In genomic region chr17:46772879-46773620, GRCh38 we compare ENCODE assay signal across 8 cellular contexts. TPM values are rescaled to one million over a fixed set of nuclear protein-coding genes. Genes with fewer than 3 reads are reported as not detected.
A peak's percentile ranks its signal among the peaks of the same experiment; 100 is the strongest.
DNase-seq lines count a peak whose midpoint lies in the region; TF ChIP-seq lines count a peak whose summit lies in the region.

No MANE protein-coding gene starts in this region.

- no peaks in the 10 kb centered on the region for H3K36me3 Mint-ChIP-seq in MCF 10A (ENCODE audit: insufficient read depth, unreplicated experiment)
- no peaks in the 10 kb centered on the region for H3K36me3 Mint-ChIP-seq in type B pancreatic cell

- POLR2A ChIA-PET in MCF 10A (lab: Yijun Ruan, JAX), result no interaction called here
- POLR2A ChIA-PET in PC-9 (lab: Charles Lee; ENCODE audit: unreplicated experiment), result interaction anchor here (0.7 to 1.0 kb wide), 2 partner anchors 46 to 652 kb away, joined by 6 to 7 read pairs; no protein-coding TSS in a partner anchor

- H3K27ac ChIP-seq in breast epithelium (no peak overlapping the region), PC-9 (peak overlapping the region; percentile 80), iPS-18a (ENCODE audit: low read length) (no peak overlapping the region)

- BruUV-seq in MCF 10A (replicated peaks; lab: Mats Ljungman, UMichigan) (no TSS peak), PC-9 (replicated peaks; lab: Mats Ljungman, UMichigan) (no TSS peak)

- no peak overlapping the region for H3K9ac ChIP-seq in iPS-18a (ENCODE audit: low read length)

- no peaks in the 10 kb centered on the region for H3K27me3 Mint-ChIP-seq in MCF 10A (ENCODE audit: insufficient read depth, unreplicated experiment)
- H3K27me3 Mint-ChIP-seq in type B pancreatic cell, result peaks cover 4% of the 10 kb centered on the region

- H3K27ac Mint-ChIP-seq in MCF 10A (ENCODE audit: low read depth, unreplicated experiment) (no peak overlapping the region), type B pancreatic cell (no peak overlapping the region)

- peaks cover 23% of the 10 kb centered on the region for H3K79me2 ChIP-seq in PC-9 (ENCODE audit: low read depth)

- no peaks in the 10 kb centered on the region for H4K20me1 ChIP-seq in PC-9 (ENCODE audit: insufficient read depth)

- H3K36me3 ChIP-seq in breast epithelium, result no peaks in the 10 kb centered on the region
- H3K36me3 ChIP-seq in PC-9 (ENCODE audit: low read depth), result no peaks in the 10 kb centered on the region
- H3K36me3 ChIP-seq in iPS-18a (ENCODE audit: control insufficient read depth, low read depth, low read length), result no peaks in the 10 kb centered on the region

- no peaks in the 10 kb centered on the region for H3K9me3 ChIP-seq in breast epithelium
- no peaks in the 10 kb centered on the region for H3K9me3 ChIP-seq in PC-9 (ENCODE audit: insufficient read depth, low read depth)
- no peaks in the 10 kb centered on the region for H3K9me3 ChIP-seq in iPS-18a (ENCODE audit: control insufficient read depth, low read depth, low read length)

- no peaks in the 10 kb centered on the region for H3K4me1 ChIP-seq in breast epithelium
- H3K4me1 ChIP-seq in PC-9 (replicated peaks; ENCODE audit: insufficient read depth), result peaks cover 28% of the 10 kb centered on the region
- peaks cover 23% of the 10 kb centered on the region for H3K4me1 ChIP-seq in iPS-18a (ENCODE audit: control insufficient read depth, low read depth, low read length)

- CTCF ChIA-PET in MCF 10A (lab: Yijun Ruan, JAX), result no interaction called here
- CTCF ChIA-PET in PC-9 (lab: Charles Lee), result no interaction called here

- H2AFZ ChIP-seq in PC-9, result no peak overlapping the region

- H3K4me3 ChIP-seq in breast epithelium, result no peak overlapping the region
- peak overlapping the region; percentile 75; the same call in 1 of the 2 replicates for H3K4me3 ChIP-seq in PC-9
- H3K4me3 ChIP-seq in iPS-18a (ENCODE audit: low read length), result peak overlapping the region; percentile 57
- H3K4me3 ChIP-seq in foreskin fibroblast (ENCODE audit: low read depth in 1 of 2, low read length in 2 of 2), result no peak overlapping the region

- H3K9me3 Mint-ChIP-seq in MCF 10A (ENCODE audit: unreplicated experiment) (no peaks in the 10 kb centered on the region), type B pancreatic cell (no peaks in the 10 kb centered on the region)

- intact Hi-C loops in MCF 10A (cut with micrococcal nuclease) (no loop called here), breast epithelium (cut with DNase I; ENCODE audit: low total_unique reads) (no loop called here), PC-9 (cut with micrococcal nuclease; ENCODE audit: unreplicated experiment) (loop anchor here (2.0 to 5.0 kb wide), 2 partner anchors 14 to 44 kb away; partner anchors contain the start of gene WNT3)

- H3K4me1 Mint-ChIP-seq in MCF 10A (ENCODE audit: insufficient read depth, unreplicated experiment), result no peaks in the 10 kb centered on the region
- peaks cover 10% of the 10 kb centered on the region for H3K4me1 Mint-ChIP-seq in type B pancreatic cell (ENCODE audit: unreplicated experiment)

- no peaks in the 10 kb centered on the region for H3K27me3 ChIP-seq in breast epithelium
- H3K27me3 ChIP-seq in PC-9 (ENCODE audit: insufficient read depth, low read depth), result no peaks in the 10 kb centered on the region
- peaks cover 85% of the 10 kb centered on the region for H3K27me3 ChIP-seq in iPS-18a (ENCODE audit: control insufficient read depth, insufficient read depth, low read length)

- no peak for TF ChIP-seq POLR2A in breast epithelium (IDR thresholded peaks at IDR 0.05)

- peak overlapping the region; percentile 73 for H3K4me2 ChIP-seq in PC-9

- H3K9me2 ChIP-seq in PC-9 (ENCODE audit: insufficient read depth), result no peaks in the 10 kb centered on the region

- DNase-seq in MCF 10A (ENCODE audit: unreplicated experiment) (no peak), breast epithelium (ENCODE audit: low spot score in 2 of 2) (no peak), PC-9 (peak in 1 of 2 experiments; percentile 33), type B pancreatic cell (ENCODE audit: extremely low spot score, unreplicated experiment) (no peak), NCI-H1417 treated with DMSO at 0.1 percent for 48 hours (lab: John Stamatoyannopoulos, UW) (no peak), foreskin fibroblast (no peak), DMS79 treated with DMSO at 0.1 percent for 48 hours (lab: John Stamatoyannopoulos, UW) (no peak)

- H3K4me3 Mint-ChIP-seq in MCF 10A (ENCODE audit: unreplicated experiment) (peak overlapping the region; percentile 68), type B pancreatic cell (peak overlapping the region; percentile 76)

- TF ChIP-seq CTCF in MCF 10A (IDR thresholded peaks at IDR 0.05; ENCODE audit: unreplicated experiment) (no peak), breast epithelium (IDR thresholded peaks at IDR 0.05) (no peak), PC-9 (conservative IDR thresholded peaks at IDR 0.05) (no peak), type B pancreatic cell (conservative IDR thresholded peaks at IDR 0.05) (no peak), foreskin fibroblast (IDR thresholded peaks at IDR 0.05; ENCODE audit: low read depth, low read length) (no peak)

- H3F3A ChIP-seq in PC-9 (ENCODE audit: insufficient read depth, low read depth), result peaks cover 39% of the 10 kb centered on the region; the same call in 1 of the 2 replicates

RNA-seq across cellular contexts. Expression of gene WNT3, which starts 45.4 kb away (rescaled TPM):
- total RNA-seq in MCF 10A (2022) (2.4 and 2.9 TPM in 2 replicates), breast epithelium (1 to 10 TPM in 2 of 3 donors, under 1 TPM in 1; 0.48 to 2.9 (median 1.6) TPM), PC-9 (2021) (11.5 and 14.0 TPM in 2 replicates), type B pancreatic cell (ENCODE audit: low replicate concordance) (14.1 and 47.7 TPM in 2 replicates)

Comparison
In these comparisons a context has a peak if more than half of its experiments do, and no peak if none do; other contexts are left out.
1. H3K4me3 ChIP-seq: peak in PC-9 (single experiment) and iPS-18a (single experiment); none in breast epithelium (0 of 3) and foreskin fibroblast (0 of 2).